ENCODE assay signal across 8 cellular contexts in the genomic region with DNA sequence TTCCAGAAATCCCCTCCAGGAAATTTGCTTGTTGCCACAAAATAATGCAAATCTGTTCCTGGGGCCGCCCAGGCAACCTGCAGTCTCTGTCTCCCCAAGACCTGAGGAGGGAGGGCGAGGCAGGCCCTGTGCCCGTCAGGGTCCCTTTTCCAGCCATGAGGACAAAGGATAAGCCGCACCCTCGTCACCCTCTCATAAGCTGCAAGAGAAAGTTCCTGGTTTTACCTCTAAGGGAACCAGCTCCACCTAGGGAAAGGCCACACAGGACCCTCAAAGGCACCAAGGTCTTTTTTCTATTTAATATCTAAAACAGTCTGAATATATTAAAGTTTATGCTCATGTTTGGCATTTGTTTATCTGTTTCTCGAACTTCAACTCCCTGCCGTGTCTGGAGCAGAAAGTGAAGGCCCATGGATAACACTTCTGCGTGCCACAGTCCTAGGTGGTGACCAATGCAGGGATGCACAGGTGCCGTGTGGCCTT. TPM values are rescaled to one million over a fixed set of nuclear protein-coding genes. Genes with fewer than 3 reads are reported as not detected.
DNase-seq lines count a peak whose midpoint lies in the region; ATAC-seq and TF ChIP-seq lines count a peak whose summit lies in the region.

No MANE protein-coding gene starts in this region.

- no peak for TF ChIP-seq EP300 in gastroesophageal sphincter (IDR thresholded peaks at IDR 0.05)

- peaks cover 72% of the 10 kb centered on the region for H3K4me1 Mint-ChIP-seq in osteocyte (ENCODE audit: unreplicated experiment)

- DNase-seq in left ventricle myocardium inferior (no peak), left cardiac atrium (no peak), osteocyte (ENCODE audit: extremely low spot score, unreplicated experiment) (no peak), vagina (ENCODE audit: extremely low spot score in 2 of 2) (no peak), OCI-LY7 (ENCODE audit: low spot score) (no peak), NCI-H82 (lab: John Stamatoyannopoulos, UW) (no peak)
- no peak for DNase-seq in NK-92 treated with Interleukin-12 subunit alpha and Interleukin-12 subunit beta, amount 100 ng/mL, for 24 hours (lab: John Stamatoyannopoulos, UW)

- H3K4me2 ChIP-seq in OCI-LY7 (ENCODE audit: low read length), result no peak overlapping the region

- no peaks in the 10 kb centered on the region for H3K9me2 ChIP-seq in OCI-LY7 (ENCODE audit: insufficient read depth, low read length)

- no peaks in the 10 kb centered on the region for H3K36me3 ChIP-seq in left ventricle myocardium inferior
- no peaks in the 10 kb centered on the region for H3K36me3 ChIP-seq in gastroesophageal sphincter
- H3K36me3 ChIP-seq in vagina, result no peaks in the 10 kb centered on the region
- H3K36me3 ChIP-seq in OCI-LY7 (ENCODE audit: insufficient read depth, low read length), result no peaks in the 10 kb centered on the region

- H4K20me1 ChIP-seq in OCI-LY7 (ENCODE audit: insufficient read depth, low read length), result no peaks in the 10 kb centered on the region

- peak overlapping the region; percentile 8 for H3K4me3 ChIP-seq in left ventricle myocardium inferior
- peak overlapping the region in 1 of 2 donors; percentile 17 for H3K4me3 ChIP-seq in gastroesophageal sphincter
- peak overlapping the region in 1 of 2 donors; percentile 3 for H3K4me3 ChIP-seq in vagina
- H3K4me3 ChIP-seq in OCI-LY7 (ENCODE audit: low read depth, low read length, poor library complexity, severe bottlenecking), result no peak overlapping the region

- CTCF ChIA-PET in OCI-LY7 (lab: Charles Lee; ENCODE audit: unreplicated experiment), result no interaction called here

- intact Hi-C loops in left ventricle myocardium inferior (cut with micrococcal nuclease), result loop anchor here (10.0 kb wide), 1 partner anchor 68 kb away; the partner anchor contains the start of gene NFKBIA
- intact Hi-C loops in left cardiac atrium (cut with DNase I), result loop anchor here in 1 of 2 donors (5.0 kb wide), 1 partner anchor 65 kb away; the partner anchor contains the start of gene NFKBIA
- intact Hi-C loops in vagina (cut with DNase I), result loop anchor here (1.0 kb wide), 1 partner anchor 67 kb away; the partner anchor contains the start of gene NFKBIA
- intact Hi-C loops in OCI-LY7 (cut with micrococcal nuclease; ENCODE audit: unreplicated experiment), result no loop called here

- H3K9me3 Mint-ChIP-seq in osteocyte (ENCODE audit: unreplicated experiment), result no peaks in the 10 kb centered on the region

- POLR2A ChIA-PET in OCI-LY7 (lab: Charles Lee), result no interaction called here

- ATAC-seq in left cardiac atrium, result no peak
- ATAC-seq in gastroesophageal sphincter, result no peak

- H3K9me3 ChIP-seq in left ventricle myocardium inferior (replicated peaks), result no peaks in the 10 kb centered on the region
- no peaks in the 10 kb centered on the region for H3K9me3 ChIP-seq in gastroesophageal sphincter
- no peaks in the 10 kb centered on the region for H3K9me3 ChIP-seq in vagina
- H3K9me3 ChIP-seq in OCI-LY7 (ENCODE audit: low read length), result no peaks in the 10 kb centered on the region

- peak overlapping the region; percentile 93 for H3K27ac ChIP-seq in left ventricle myocardium inferior (replicated peaks)
- H3K27ac ChIP-seq in gastroesophageal sphincter, result peak overlapping the region; percentile 71 to 99 (median 94)
- peak overlapping the region; percentile 91 for H3K27ac ChIP-seq in vagina
- no peak overlapping the region for H3K27ac ChIP-seq in OCI-LY7 (ENCODE audit: low read depth, low read length, poor library complexity, severe bottlenecking)

- H3K79me2 ChIP-seq in OCI-LY7 (ENCODE audit: insufficient read depth, low read depth, low read length), result no peaks in the 10 kb centered on the region

- TF ChIP-seq CTCF in left ventricle myocardium inferior (IDR thresholded peaks at IDR 0.05; ENCODE audit: borderline replicate concordance) (no peak), gastroesophageal sphincter (IDR thresholded peaks at IDR 0.05) (peak in 1 of 4 experiments; percentile 16), osteocyte (IDR thresholded peaks at IDR 0.05) (no peak), vagina (IDR thresholded peaks at IDR 0.05) (no peak), OCI-LY7 (conservative IDR thresholded peaks at IDR 0.05; ENCODE audit: low read length) (no peak)

- H3K27ac Mint-ChIP-seq in osteocyte (ENCODE audit: unreplicated experiment), result peak overlapping the region; percentile 94

- H3K27me3 ChIP-seq in left ventricle myocardium inferior (ENCODE audit: low read depth) (no peaks in the 10 kb centered on the region), gastroesophageal sphincter (no peaks in the 10 kb centered on the region), vagina (no peaks in the 10 kb centered on the region)

- H2AFZ ChIP-seq in OCI-LY7 (ENCODE audit: low read length), result no peak overlapping the region

- H3K27me3 Mint-ChIP-seq in osteocyte (ENCODE audit: unreplicated experiment), result no peaks in the 10 kb centered on the region

- TF ChIP-seq POLR2A in gastroesophageal sphincter (IDR thresholded peaks at IDR 0.05) (no peak), vagina (IDR thresholded peaks at IDR 0.05) (no peak)

- H3K4me3 Mint-ChIP-seq in osteocyte (ENCODE audit: unreplicated experiment), result peak overlapping the region; percentile 15

- 33 to 40% methylated on average over 4 to 5 of the region's 9 CpGs for WGBS in gastroesophageal sphincter (ENCODE audit: low coverage in 1 of 2), 2 donors

- H3K4me1 ChIP-seq in left ventricle myocardium inferior (peaks cover 80% of the 10 kb centered on the region), gastroesophageal sphincter (peaks cover 16 to 93% (median 64%) of the 10 kb centered on the region in 3 donors), vagina (peaks cover 95% of the 10 kb centered on the region), OCI-LY7 (ENCODE audit: insufficient read depth, low read length, poor library complexity, severe bottlenecking) (peaks cover 12% of the 10 kb centered on the region)

- H3K36me3 Mint-ChIP-seq in osteocyte (ENCODE audit: unreplicated experiment), result no peaks in the 10 kb centered on the region

- BruUV-seq in OCI-LY7 (replicated peaks; lab: Mats Ljungman, UMichigan), result no TSS peak

RNA-seq across cellular contexts. Expression of gene PSMA6, which starts 44.9 kb away (rescaled TPM):
- 179 TPM for total RNA-seq in left ventricle myocardium inferior
- 100 to 1,000 TPM; 131 to 165 TPM for total RNA-seq in left cardiac atrium
- 100 to 1,000 TPM in 3 of 4 donors, 10 to 100 TPM in 1; 97.4 to 157 (median 133) TPM for total RNA-seq in gastroesophageal sphincter
- 137 and 146 TPM in 2 replicates for total RNA-seq in osteocyte
- total RNA-seq in vagina, result 76.9 TPM
- total RNA-seq in OCI-LY7 (2014; rRNA removed; shearing (Covaris generic)), result 208 and 216 TPM in 2 replicates
- 249 and 267 TPM in 2 replicates for total RNA-seq in OCI-LY7 (2022)
